18 cellular contexts compared by ENCODE assay signal in the genomic region with DNA sequence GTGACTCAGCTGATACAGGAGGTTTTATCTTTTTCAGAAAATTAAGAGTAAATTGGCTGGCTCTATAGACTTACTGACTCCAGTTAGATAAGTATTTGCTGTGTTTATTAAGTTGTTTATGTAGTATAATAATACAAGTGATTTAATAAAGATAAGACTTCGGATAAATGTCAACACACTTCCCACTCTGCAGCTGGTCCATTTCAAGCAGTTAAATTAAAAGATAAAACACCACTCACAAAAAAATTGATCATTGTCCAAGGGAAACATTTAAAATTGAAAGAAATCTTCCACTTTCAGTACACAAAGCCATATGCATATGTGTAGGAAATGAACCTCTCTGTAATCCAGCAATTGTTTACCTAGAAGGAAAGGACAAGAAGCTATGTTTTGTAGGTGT.
A peak's percentile ranks its signal among the peaks of the same experiment; 100 is the strongest.
DNase-seq lines count a peak whose midpoint lies in the region; ATAC-seq and TF ChIP-seq lines count a peak whose summit lies in the region.
"Had no signal": no experiment of that assay in that cellular context is flagged by ENCODE, and none has a peak within 500 bp of the region (broad histone marks: within the 10 kb centered on the region; RNA-seq: fewer than 3 reads in every experiment).

No MANE protein-coding gene starts in this region.

- H3K36me3 Mint-ChIP-seq in WTC11 (peaks cover 14% of the 10 kb centered on the region), progenitor cell of endocrine pancreas (ENCODE audit: insufficient read depth) (peaks cover 1% of the 10 kb centered on the region)

- POLR2A ChIA-PET in WTC11 (lab: Charles Lee), result no interaction called here

- DNase-seq in NCI-H1105 (lab: John Stamatoyannopoulos, UW) (peak; percentile 33), NCI-H146 (lab: John Stamatoyannopoulos, UW) (peak; percentile 48), NCI-H2196 (lab: John Stamatoyannopoulos, UW; ENCODE audit: unreplicated experiment) (peak; percentile 31), WTC11 (ENCODE audit: low spot score) (no peak), progenitor cell of endocrine pancreas (ENCODE audit: low spot score, unreplicated experiment) (no peak), SK-N-DZ (ENCODE audit: low spot score) (no peak), cerebellar cortex (ENCODE audit: low spot score) (no peak)
- no peak for DNase-seq in stimulated activated naive CD8-positive, alpha-beta T cell treated with anti-CD3 and anti-CD28 coated beads, Interleukin-15, amount 100 ng/mL, for 72 hours
- DNase-seq: BE2C, DMS79, Kasumi-1, MG63, NCI-H2029, NCI-H2227 treated with DMSO at 0.1 percent for 48 hours, NCI-H510A, NCI-H82, OCI-M1 had no signal

- H3K4me1 Mint-ChIP-seq in WTC11, result peaks cover 7% of the 10 kb centered on the region
- H3K4me1 Mint-ChIP-seq in progenitor cell of endocrine pancreas (ENCODE audit: low read depth), result no peaks in the 10 kb centered on the region
- no peaks in the 10 kb centered on the region for H3K4me1 Mint-ChIP-seq in stimulated activated naive CD8-positive, alpha-beta T cell treated with anti-CD3 and anti-CD28 coated beads, Interleukin-15, amount 100 ng/mL, for 72 hours

- ATAC-seq in WTC11, result no peak
- ATAC-seq in stimulated activated naive CD8-positive, alpha-beta T cell treated with anti-CD3 and anti-CD28 coated beads, Interleukin-15, amount 100 ng/mL, for 72 hours, result no peak
- ATAC-seq: A549 had no signal

- CTCF ChIA-PET in WTC11 (lab: Charles Lee), result no interaction called here

- no peak for TF ChIP-seq CTCF in WTC11 (IDR thresholded peaks at IDR 0.05)
- no peak for TF ChIP-seq CTCF in progenitor cell of endocrine pancreas (IDR thresholded peaks at IDR 0.05; ENCODE audit: unreplicated experiment)

- H3K9me3 Mint-ChIP-seq in WTC11 (peaks cover 15% of the 10 kb centered on the region), progenitor cell of endocrine pancreas (ENCODE audit: low read depth) (peaks cover 12% of the 10 kb centered on the region)
- H3K9me3 Mint-ChIP-seq in stimulated activated naive CD8-positive, alpha-beta T cell treated with anti-CD3 and anti-CD28 coated beads, Interleukin-15, amount 100 ng/mL, for 72 hours, result peaks cover 1 to 17% of the 10 kb centered on the region in 2 donors

- H3K27ac Mint-ChIP-seq in WTC11 (peak overlapping the region; percentile 2; the same call in 1 of the 2 replicates), progenitor cell of endocrine pancreas (no peak overlapping the region)
- H3K27ac Mint-ChIP-seq in stimulated activated naive CD8-positive, alpha-beta T cell treated with anti-CD3 and anti-CD28 coated beads, Interleukin-15, amount 100 ng/mL, for 72 hours, result no peak overlapping the region

- H3K27me3 Mint-ChIP-seq in WTC11 (ENCODE audit: low read depth), result no peaks in the 10 kb centered on the region
- no peaks in the 10 kb centered on the region for H3K27me3 Mint-ChIP-seq in progenitor cell of endocrine pancreas
- H3K27me3 Mint-ChIP-seq in stimulated activated naive CD8-positive, alpha-beta T cell treated with anti-CD3 and anti-CD28 coated beads, Interleukin-15, amount 100 ng/mL, for 72 hours, result no peaks in the 10 kb centered on the region

- H3K4me3 Mint-ChIP-seq in WTC11, result no peak overlapping the region
- no peak overlapping the region for H3K4me3 Mint-ChIP-seq in progenitor cell of endocrine pancreas (ENCODE audit: low read depth)
- no peak overlapping the region for H3K4me3 Mint-ChIP-seq in stimulated activated naive CD8-positive, alpha-beta T cell treated with anti-CD3 and anti-CD28 coated beads, Interleukin-15, amount 100 ng/mL, for 72 hours

TF ChIP-seq in WTC11, 78 proteins besides CTCF, POLR2A, EP300 and RAD21 (continues in another document):
- no peak for TF ChIP-seq CREB1 (CRISPR knock-in tag; IDR thresholded peaks at IDR 0.05)
- TF ChIP-seq CREM (CRISPR knock-in tag; IDR thresholded peaks at IDR 0.05), result no peak
- TF ChIP-seq CBFB (CRISPR knock-in tag; IDR thresholded peaks at IDR 0.05; ENCODE audit: low read depth), result no peak
- no peak for TF ChIP-seq PREB (CRISPR knock-in tag; IDR thresholded peaks at IDR 0.05; ENCODE audit: borderline replicate concordance)
- TF ChIP-seq ZNF317 (CRISPR knock-in tag; IDR thresholded peaks at IDR 0.05; ENCODE audit: borderline replicate concordance, low read depth), result no peak
- TF ChIP-seq RORB (CRISPR knock-in tag; IDR thresholded peaks at IDR 0.05), result no peak
- TF ChIP-seq, protein P1, sequence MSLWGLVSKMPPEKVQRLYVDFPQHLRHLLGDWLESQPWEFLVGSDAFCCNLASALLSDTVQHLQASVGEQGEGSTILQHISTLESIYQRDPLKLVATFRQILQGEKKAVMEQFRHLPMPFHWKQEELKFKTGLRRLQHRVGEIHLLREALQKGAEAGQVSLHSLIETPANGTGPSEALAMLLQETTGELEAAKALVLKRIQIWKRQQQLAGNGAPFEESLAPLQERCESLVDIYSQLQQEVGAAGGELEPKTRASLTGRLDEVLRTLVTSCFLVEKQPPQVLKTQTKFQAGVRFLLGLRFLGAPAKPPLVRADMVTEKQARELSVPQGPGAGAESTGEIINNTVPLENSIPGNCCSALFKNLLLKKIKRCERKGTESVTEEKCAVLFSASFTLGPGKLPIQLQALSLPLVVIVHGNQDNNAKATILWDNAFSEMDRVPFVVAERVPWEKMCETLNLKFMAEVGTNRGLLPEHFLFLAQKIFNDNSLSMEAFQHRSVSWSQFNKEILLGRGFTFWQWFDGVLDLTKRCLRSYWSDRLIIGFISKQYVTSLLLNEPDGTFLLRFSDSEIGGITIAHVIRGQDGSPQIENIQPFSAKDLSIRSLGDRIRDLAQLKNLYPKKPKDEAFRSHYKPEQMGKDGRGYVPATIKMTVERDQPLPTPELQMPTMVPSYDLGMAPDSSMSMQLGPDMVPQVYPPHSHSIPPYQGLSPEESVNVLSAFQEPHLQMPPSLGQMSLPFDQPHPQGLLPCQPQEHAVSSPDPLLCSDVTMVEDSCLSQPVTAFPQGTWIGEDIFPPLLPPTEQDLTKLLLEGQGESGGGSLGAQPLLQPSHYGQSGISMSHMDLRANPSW (CRISPR knock-in tag; conservative IDR thresholded peaks at IDR 0.05; ENCODE audit: low read depth), result no peak
- TF ChIP-seq ATF1 (CRISPR knock-in tag; IDR thresholded peaks at IDR 0.05), result no peak
- no peak for TF ChIP-seq RELA (CRISPR knock-in tag; IDR thresholded peaks at IDR 0.05; ENCODE audit: borderline replicate concordance)
- TF ChIP-seq, protein P2, sequence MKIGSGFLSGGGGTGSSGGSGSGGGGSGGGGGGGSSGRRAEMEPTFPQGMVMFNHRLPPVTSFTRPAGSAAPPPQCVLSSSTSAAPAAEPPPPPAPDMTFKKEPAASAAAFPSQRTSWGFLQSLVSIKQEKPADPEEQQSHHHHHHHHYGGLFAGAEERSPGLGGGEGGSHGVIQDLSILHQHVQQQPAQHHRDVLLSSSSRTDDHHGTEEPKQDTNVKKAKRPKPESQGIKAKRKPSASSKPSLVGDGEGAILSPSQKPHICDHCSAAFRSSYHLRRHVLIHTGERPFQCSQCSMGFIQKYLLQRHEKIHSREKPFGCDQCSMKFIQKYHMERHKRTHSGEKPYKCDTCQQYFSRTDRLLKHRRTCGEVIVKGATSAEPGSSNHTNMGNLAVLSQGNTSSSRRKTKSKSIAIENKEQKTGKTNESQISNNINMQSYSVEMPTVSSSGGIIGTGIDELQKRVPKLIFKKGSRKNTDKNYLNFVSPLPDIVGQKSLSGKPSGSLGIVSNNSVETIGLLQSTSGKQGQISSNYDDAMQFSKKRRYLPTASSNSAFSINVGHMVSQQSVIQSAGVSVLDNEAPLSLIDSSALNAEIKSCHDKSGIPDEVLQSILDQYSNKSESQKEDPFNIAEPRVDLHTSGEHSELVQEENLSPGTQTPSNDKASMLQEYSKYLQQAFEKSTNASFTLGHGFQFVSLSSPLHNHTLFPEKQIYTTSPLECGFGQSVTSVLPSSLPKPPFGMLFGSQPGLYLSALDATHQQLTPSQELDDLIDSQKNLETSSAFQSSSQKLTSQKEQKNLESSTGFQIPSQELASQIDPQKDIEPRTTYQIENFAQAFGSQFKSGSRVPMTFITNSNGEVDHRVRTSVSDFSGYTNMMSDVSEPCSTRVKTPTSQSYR (CRISPR knock-in tag; IDR thresholded peaks at IDR 0.05), result no peak
- TF ChIP-seq E2F5 (CRISPR knock-in tag; IDR thresholded peaks at IDR 0.05), result no peak
- TF ChIP-seq FOXP1 (CRISPR knock-in tag; IDR thresholded peaks at IDR 0.05; ENCODE audit: borderline replicate concordance), result no peak
- no peak for TF ChIP-seq CDX4 (CRISPR knock-in tag; IDR thresholded peaks at IDR 0.05; ENCODE audit: borderline replicate concordance)
- no peak for TF ChIP-seq PRRX2 (CRISPR knock-in tag; IDR thresholded peaks at IDR 0.05)

Comparison
In these comparisons a context has a peak if more than half of its experiments do, and no peak if none do; other contexts are left out.
1. DNase-seq: peak in NCI-H1105 (single experiment), NCI-H146 (single experiment) and NCI-H2196 (single experiment); none in WTC11 (single experiment), progenitor cell of endocrine pancreas (single experiment), stimulated activated naive CD8-positive, alpha-beta T cell treated with anti-CD3 and anti-CD28 coated beads, Interleukin-15, amount 100 ng/mL, for 72 hours (0 of 2), SK-N-DZ (single experiment) and cerebellar cortex (single experiment).